ENCODE assay signal across 8 cellular contexts in the genomic region with DNA sequence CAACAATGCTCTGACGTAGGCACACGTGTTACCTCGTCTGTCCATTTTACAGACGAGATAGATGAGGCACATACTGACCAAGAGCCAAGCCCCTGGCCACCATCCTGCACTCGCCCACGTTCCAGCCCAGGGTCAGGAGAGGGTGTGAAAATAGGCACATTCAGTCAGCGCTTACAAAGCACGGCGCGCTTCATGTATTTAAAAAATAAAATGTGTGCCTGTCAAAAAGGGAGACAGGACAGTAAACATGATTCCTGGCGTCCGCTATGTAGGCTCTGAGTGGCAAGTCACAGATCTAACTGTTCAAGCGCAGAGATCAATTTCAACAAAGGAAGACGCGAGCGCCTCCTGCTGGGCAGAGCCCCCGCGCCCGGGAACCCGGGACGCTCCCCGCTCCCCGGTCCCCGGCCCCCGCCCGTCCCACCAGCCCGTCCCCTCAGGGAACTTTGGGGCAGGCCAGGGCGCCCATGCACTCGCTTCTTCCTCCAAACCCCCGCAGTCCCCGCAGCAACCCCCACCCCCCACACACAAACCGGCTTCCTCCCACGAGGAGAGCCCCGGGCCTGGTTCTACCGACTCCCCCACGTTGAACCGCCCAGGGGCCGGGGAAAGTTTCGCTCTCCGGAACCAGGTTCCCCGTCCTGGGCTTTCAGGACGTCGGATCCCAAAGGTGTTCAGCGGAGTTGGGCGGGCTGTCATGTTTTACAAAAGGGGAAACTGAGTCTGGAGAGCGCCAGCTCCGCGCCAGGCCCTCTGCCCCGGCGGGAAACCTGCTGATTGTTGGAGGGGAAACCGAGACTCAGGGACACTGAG. TPM values are rescaled to one million over a fixed set of nuclear protein-coding genes. Genes with fewer than 3 reads are reported as not detected.
DNase-seq lines count a peak whose midpoint lies in the region; ATAC-seq lines count a peak whose summit lies in the region.

No MANE protein-coding gene starts in this region.

- H2AK5ac ChIP-seq in mesendoderm (ENCODE audit: low read length), result peak overlapping the region; percentile 89

- H2BK15ac ChIP-seq in mesendoderm (replicated peaks; ENCODE audit: low read depth), result no peak overlapping the region

- peak overlapping the region; percentile 79 for H3K27ac ChIP-seq in mesendoderm (ENCODE audit: low read depth, low read length)

- H3K4me3 ChIP-seq in endocrine pancreas (ENCODE audit: control insufficient read depth, insufficient read depth, low read length) (no peak overlapping the region), mesendoderm (ENCODE audit: low read length) (peak overlapping the region; percentile 42)

- H3K36me3 ChIP-seq in endocrine pancreas (ENCODE audit: control insufficient read depth, insufficient read depth, low read length) (no peaks in the 10 kb centered on the region), mesendoderm (ENCODE audit: control insufficient read depth, insufficient read depth, low read length) (no peaks in the 10 kb centered on the region)

- peak overlapping the region; percentile 92 for H3K56ac ChIP-seq in mesendoderm (ENCODE audit: low read length)

- H2BK5ac ChIP-seq in mesendoderm (ENCODE audit: low read length), result peak overlapping the region; percentile 84

- H3K4ac ChIP-seq in mesendoderm (ENCODE audit: low read depth, low read length), result peak overlapping the region; percentile 82

- peak overlapping the region; percentile 47 for H3K18ac ChIP-seq in mesendoderm (ENCODE audit: low read length)

- no peaks in the 10 kb centered on the region for H3K79me2 ChIP-seq in mesendoderm (ENCODE audit: control insufficient read depth, insufficient read depth, low read length)

- peak overlapping the region; percentile 76 for H4K8ac ChIP-seq in mesendoderm (ENCODE audit: low read depth, low read length)

- H3K23ac ChIP-seq in mesendoderm (ENCODE audit: low read length), result peak overlapping the region; percentile 32

- H3K79me1 ChIP-seq in mesendoderm (ENCODE audit: low read length), result peaks cover 2% of the 10 kb centered on the region

- no peaks in the 10 kb centered on the region for H3K9me3 ChIP-seq in endocrine pancreas (ENCODE audit: control insufficient read depth, low read length)

- WGBS in mesendoderm (ENCODE audit: extremely low coverage, insufficient coverage, low lambda C conversion rate), result no CpG with 5 or more reads among the region's 51 CpGs

- ATAC-seq in HG02798 (IDR thresholded peaks at IDR 0.05; ENCODE audit: poor library complexity, unreplicated experiment) (peak; percentile 27), HG02973 (IDR thresholded peaks at IDR 0.05; ENCODE audit: unreplicated experiment) (no peak)

- H3K27me3 ChIP-seq in endocrine pancreas (ENCODE audit: control insufficient read depth, insufficient read depth, low read length), result no peaks in the 10 kb centered on the region
- H3K27me3 ChIP-seq in mesendoderm (ENCODE audit: insufficient read depth, low read length, poor library complexity), result no peaks in the 10 kb centered on the region

- no peak overlapping the region for H4K5ac ChIP-seq in mesendoderm (ENCODE audit: low read length)

- H3K9ac ChIP-seq in endocrine pancreas (ENCODE audit: control insufficient read depth, insufficient read depth, low read length) (peak overlapping the region; percentile 95), mesendoderm (ENCODE audit: low read length) (peak overlapping the region; percentile 99)

- DNase-seq in Daoy (ENCODE audit: low read depth), result peak; percentile 72
- DNase-seq in NOMO-1 treated with dmso at 0.1 percent for 144 hours (lab: John Stamatoyannopoulos, UW; ENCODE audit: unreplicated experiment), result peak; percentile 34
- DNase-seq in activated CD8-positive, alpha-beta memory T cell treated with anti-CD3 and anti-CD28 coated beads, Interleukin-2, amount 50 U/mL, for 24 hours (ENCODE audit: extremely low read depth), result peak; percentile 76
- DNase-seq in mesendoderm, result peak; percentile 84
- DNase-seq in stimulated activated CD8-positive, alpha-beta memory T cell treated with anti-CD3 and anti-CD28 coated beads, Interleukin-12 subunit alpha, Interleukin-12 subunit beta, amount 100 ng/mL, for 24 hours (ENCODE audit: extremely low read depth), result peak; percentile 80

- H3K4me2 ChIP-seq in mesendoderm (ENCODE audit: low read length), result peak overlapping the region; percentile 86

- H3K4me1 ChIP-seq in endocrine pancreas (ENCODE audit: control insufficient read depth, insufficient read depth, low read length) (no peaks in the 10 kb centered on the region), mesendoderm (ENCODE audit: control insufficient read depth, low read depth, low read length) (peaks cover 14% of the 10 kb centered on the region)

- H2BK120ac ChIP-seq in mesendoderm (ENCODE audit: low read depth, low read length), result peak overlapping the region; percentile 19

RNA-seq across cellular contexts. Expression of a gene that starts 10.4 kb away (rescaled TPM):
- 0.30 and 0.34 TPM in 2 replicates for total RNA-seq in Daoy (2014; rRNA removed; shearing (Covaris generic))
- polyA plus RNA-seq in mesendoderm (2013, experiment 1 of 2), result 1.8 TPM
- polyA plus RNA-seq in mesendoderm (2013, experiment 2 of 2), result 2.5 TPM

RNA-seq across cellular contexts. Expression of a gene that starts 13.8 kb away (rescaled TPM):
- not detected in 2 replicates for total RNA-seq in Daoy (2014; rRNA removed; shearing (Covaris generic))
- polyA plus RNA-seq in mesendoderm (2013, experiment 1 of 2), result 0.03 TPM
- 0.01 TPM for polyA plus RNA-seq in mesendoderm (2013, experiment 2 of 2)

RNA-seq across cellular contexts. Expression of a gene that starts 45.6 kb away (rescaled TPM):
- total RNA-seq in Daoy (2014; rRNA removed; shearing (Covaris generic)), result 40.5 and 59.0 TPM in 2 replicates
- polyA plus RNA-seq in mesendoderm (2013, experiment 1 of 2), result 4.6 TPM
- polyA plus RNA-seq in mesendoderm (2013, experiment 2 of 2), result 4.7 TPM

RNA-seq across cellular contexts. Expression of a gene that starts 48.8 kb away (rescaled TPM):
- not detected in 2 replicates for total RNA-seq in Daoy (2014; rRNA removed; shearing (Covaris generic))
- 1.2 TPM for polyA plus RNA-seq in mesendoderm (2013, experiment 1 of 2)
- polyA plus RNA-seq in mesendoderm (2013, experiment 2 of 2), result 1.2 TPM

Comparison
In these comparisons a context has a peak if more than half of its experiments do, and no peak if none do; other contexts are left out.
1. DNase-seq: peak in every context shown above with its lines; median percentile 84 in mesendoderm; 80 in stimulated activated CD8-positive, alpha-beta memory T cell treated with anti-CD3 and anti-CD28 coated beads, Interleukin-12 subunit alpha, Interleukin-12 subunit beta, amount 100 ng/mL, for 24 hours; 76 in activated CD8-positive, alpha-beta memory T cell treated with anti-CD3 and anti-CD28 coated beads, Interleukin-2, amount 50 U/mL, for 24 hours; 72 in Daoy; 34 in NOMO-1 treated with dmso at 0.1 percent for 144 hours.